Comparison of ENCODE assay signal across 23 cellular contexts in genomic region chr4:188178276-188178675, GRCh38. TPM values are rescaled to one million over a fixed set of nuclear protein-coding genes. Genes with fewer than 3 reads are reported as not detected.
A peak's percentile ranks its signal among the peaks of the same experiment; 100 is the strongest.
DNase-seq lines count a peak whose midpoint lies in the region; ATAC-seq lines count a peak whose summit lies in the region.
"Had no signal": no experiment of that assay in that cellular context is flagged by ENCODE, and none has a peak within 500 bp of the region (broad histone marks: within the 10 kb centered on the region; RNA-seq: fewer than 3 reads in every experiment).

No MANE protein-coding gene starts in this region.

- H3K36me3 ChIP-seq in adipocyte (ENCODE audit: control insufficient read depth, insufficient read depth, low read length, severe bottlenecking), result no peaks in the 10 kb centered on the region
- H3K36me3 ChIP-seq: BLaER1, SJCRH30 had no signal

- no peaks in the 10 kb centered on the region for H3K27me3 Mint-ChIP-seq in activated CD4-positive, alpha-beta T cell treated with anti-CD3 and anti-CD28 coated beads, Interleukin-2, amount 10 ng/mL, durations not matched to agents 7 days and 5 days

- DNase-seq in A172 (ENCODE audit: low spot score) (peak; percentile 45), HPDE6-E6E7 (ENCODE audit: extremely low spot score) (peak; percentile 43), adipocyte (ENCODE audit: low read depth) (peak; percentile 65), fibroblast of peridontal ligament (ENCODE audit: extremely low read depth) (peak; percentile 66), NCI-H82 treated with DMSO at 0.1 percent for 48 hours (lab: John Stamatoyannopoulos, UW; ENCODE audit: unreplicated experiment) (no peak)
- no peak for DNase-seq in activated CD4-positive, alpha-beta T cell treated with anti-CD3 and anti-CD28 coated beads, Interleukin-2, amount 10 ng/mL, durations not matched to agents 7 days and 5 days
- no peak for DNase-seq in activated T-cell treated with anti-CD3 and anti-CD28 coated beads, Interleukin-2, amount 50 U/mL, for 1 hour
- DNase-seq: 8988T; CD8-positive, alpha-beta T cell; DMS79; HFFc6; NCI-H1105 treated with DMSO at 0.1 percent for 48 hours; NCI-H1694; NCI-H2081 treated with DMSO at 0.1 percent for 48 hours; NK-92 treated with Interleukin-12 subunit alpha and Interleukin-12 subunit beta, amount 100 ng/mL, for 24 hours; RPMI8226; SJCRH30 had no signal

- CTCF ChIA-PET in activated CD4-positive, alpha-beta T cell treated with anti-CD3 and anti-CD28 coated beads, Interleukin-2, amount 10 ng/mL, durations not matched to agents 7 days and 5 days (lab: Charles Lee), result no interaction called here

- H3K9ac ChIP-seq in adipocyte (ENCODE audit: low read length), result no peak overlapping the region
- H3K9ac ChIP-seq: BLaER1 had no signal

- peaks cover 14% of the 10 kb centered on the region for H3K9me3 Mint-ChIP-seq in activated CD4-positive, alpha-beta T cell treated with anti-CD3 and anti-CD28 coated beads, Interleukin-2, amount 10 ng/mL, durations not matched to agents 7 days and 5 days

- no peaks in the 10 kb centered on the region for H3K36me3 Mint-ChIP-seq in activated CD4-positive, alpha-beta T cell treated with anti-CD3 and anti-CD28 coated beads, Interleukin-2, amount 10 ng/mL, durations not matched to agents 7 days and 5 days (ENCODE audit: low read depth)
- H3K36me3 Mint-ChIP-seq: CD8-positive, alpha-beta T cell had no signal

- H3K9me3 ChIP-seq in adipocyte (ENCODE audit: control insufficient read depth, low read length), result no peaks in the 10 kb centered on the region
- H3K9me3 ChIP-seq: SJCRH30 had no signal

- H3K4me1 Mint-ChIP-seq in activated CD4-positive, alpha-beta T cell treated with anti-CD3 and anti-CD28 coated beads, Interleukin-2, amount 10 ng/mL, durations not matched to agents 7 days and 5 days, result no peaks in the 10 kb centered on the region

- ATAC-seq in HG02759 (IDR thresholded peaks at IDR 0.05; ENCODE audit: unreplicated experiment), result no peak
- ATAC-seq: CD8-positive, alpha-beta T cell had no signal

- H3K4me3 Mint-ChIP-seq in activated CD4-positive, alpha-beta T cell treated with anti-CD3 and anti-CD28 coated beads, Interleukin-2, amount 10 ng/mL, durations not matched to agents 7 days and 5 days, result no peak overlapping the region
- H3K4me3 Mint-ChIP-seq: CD8-positive, alpha-beta T cell; HFFc6 had no signal

- POLR2A ChIA-PET in activated CD4-positive, alpha-beta T cell treated with anti-CD3 and anti-CD28 coated beads, Interleukin-2, amount 10 ng/mL, durations not matched to agents 7 days and 5 days (lab: Charles Lee), result no interaction called here

- no peak overlapping the region for H3K4me3 ChIP-seq in adipocyte (ENCODE audit: low read length)
- H3K4me3 ChIP-seq: BLaER1, SJCRH30 had no signal

- H3K4me1 ChIP-seq in adipocyte (ENCODE audit: control insufficient read depth, insufficient read depth, low read length), result no peaks in the 10 kb centered on the region
- H3K4me1 ChIP-seq: BLaER1, SJCRH30 had no signal

- H3K27me3 ChIP-seq in adipocyte (replicated peaks; ENCODE audit: control insufficient read depth, insufficient read depth, low read length), result no peaks in the 10 kb centered on the region
- H3K27me3 ChIP-seq: BLaER1, SJCRH30 had no signal

- no peak overlapping the region for H3K27ac Mint-ChIP-seq in activated CD4-positive, alpha-beta T cell treated with anti-CD3 and anti-CD28 coated beads, Interleukin-2, amount 10 ng/mL, durations not matched to agents 7 days and 5 days
- H3K27ac Mint-ChIP-seq: CD8-positive, alpha-beta T cell; HFFc6 had no signal

RNA-seq across cellular contexts. Expression of gene TRIML1, which starts 39.0 kb away (rescaled TPM):
- 0.31 TPM in 1 of 2 replicates, not detected in the other for total RNA-seq in A172 (2014; rRNA removed; shearing (Covaris generic))
- not detected for total RNA-seq in activated CD4-positive, alpha-beta T cell treated with anti-CD3 and anti-CD28 coated beads, Interleukin-2, amount 10 ng/mL, durations not matched to agents 7 days and 5 days
- total RNA-seq: CD8-positive, alpha-beta T cell; G401; HFFc6; LHCN-M2; NCI-H460; OCI-LY7; SJCRH30 had no signal

Comparison
In these comparisons a context has a peak if more than half of its experiments do, and no peak if none do; other contexts are left out.
1. DNase-seq: peak in A172 (single experiment), HPDE6-E6E7 (single experiment), adipocyte (single experiment) and fibroblast of peridontal ligament (single experiment); none in activated CD4-positive, alpha-beta T cell treated with anti-CD3 and anti-CD28 coated beads, Interleukin-2, amount 10 ng/mL, durations not matched to agents 7 days and 5 days (single experiment), activated T-cell treated with anti-CD3 and anti-CD28 coated beads, Interleukin-2, amount 50 U/mL, for 1 hour (single experiment) and NCI-H82 treated with DMSO at 0.1 percent for 48 hours (single experiment).